Comparison of ENCODE assay signal across 9 cellular contexts in the genomic region with DNA sequence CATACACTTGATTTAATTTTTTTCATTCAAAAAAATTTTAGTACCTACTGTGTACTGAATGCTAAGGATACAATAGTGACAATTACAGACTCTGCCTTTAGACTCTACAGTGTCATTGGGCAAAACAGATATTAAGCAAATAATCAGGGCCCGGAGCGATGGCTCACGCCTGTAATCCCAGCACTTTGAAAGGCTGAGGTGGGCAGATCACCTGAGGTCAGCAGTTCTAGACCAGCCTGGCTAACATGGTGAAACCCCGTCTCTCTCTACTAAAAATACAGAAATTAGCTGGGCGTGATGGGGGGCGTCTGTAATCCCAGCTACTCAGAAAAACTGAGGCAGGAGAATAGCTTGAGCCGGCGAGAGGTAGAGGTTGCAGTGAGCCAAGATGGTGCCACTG. TPM values are rescaled to one million over a fixed set of nuclear protein-coding genes. Genes with fewer than 3 reads are reported as not detected.
DNase-seq lines count a peak whose midpoint lies in the region; ATAC-seq and TF ChIP-seq lines count a peak whose summit lies in the region.
"Had no signal": no experiment of that assay in that cellular context is flagged by ENCODE, and none has a peak within 500 bp of the region (broad histone marks: within the 10 kb centered on the region; RNA-seq: fewer than 3 reads in every experiment).

No MANE protein-coding gene starts in this region.

- H3K4me1 ChIP-seq in RWPE2 (ENCODE audit: insufficient read depth, poor library complexity, severe bottlenecking) (no peaks in the 10 kb centered on the region), rectal smooth muscle tissue (ENCODE audit: control insufficient read depth, insufficient read depth, low read length) (peaks cover 4% of the 10 kb centered on the region)

- H3K36me3 ChIP-seq in RWPE2 (ENCODE audit: low read depth) (no peaks in the 10 kb centered on the region), rectal smooth muscle tissue (ENCODE audit: control insufficient read depth, insufficient read depth, low read length) (no peaks in the 10 kb centered on the region)

- DNase-seq in GM12864 (ENCODE audit: low read depth) (no peak), RWPE2 (ENCODE audit: low spot score) (no peak), epithelial cell of proximal tubule (ENCODE audit: low read depth) (no peak), caudate nucleus (lab: John Stamatoyannopoulos, UW) (no peak), NCI-H2029 (lab: John Stamatoyannopoulos, UW) (no peak)
- DNase-seq: HCEC 1CT had no signal

- H3K9ac ChIP-seq in rectal smooth muscle tissue (ENCODE audit: low read length) = no peak overlapping the region

- H3K27ac ChIP-seq in RWPE2 (ENCODE audit: poor library complexity, severe bottlenecking) = peak overlapping the region; percentile 68
- no peak overlapping the region for H3K27ac ChIP-seq in rectal smooth muscle tissue (ENCODE audit: low read depth, low read length)
- H3K27ac ChIP-seq in caudate nucleus (ENCODE audit: low read depth, low read length) = no peak overlapping the region

- H3K27me3 ChIP-seq in RWPE2 (ENCODE audit: insufficient read depth, poor library complexity, severe bottlenecking) = no peaks in the 10 kb centered on the region
- no peaks in the 10 kb centered on the region for H3K27me3 ChIP-seq in rectal smooth muscle tissue (ENCODE audit: control insufficient read depth, insufficient read depth, low read length)

- TF ChIP-seq CTCF in GM12864 (IDR thresholded peaks at IDR 0.05; ENCODE audit: low read depth, low read length, missing control alignments) (no peak), RWPE2 (IDR thresholded peaks at IDR 0.05; ENCODE audit: poor library complexity, severe bottlenecking) (no peak), epithelial cell of proximal tubule (conservative IDR thresholded peaks at IDR 0.05; ENCODE audit: low read depth, low read length) (no peak)

- H3K4me3 ChIP-seq in GM12864 (ENCODE audit: low read depth, low read length) (peak overlapping the region; percentile 73; the same call in 1 of the 2 replicates), RWPE2 (ENCODE audit: severe bottlenecking) (peak overlapping the region; percentile 94), epithelial cell of proximal tubule (ENCODE audit: low read depth, low read length) (peak overlapping the region; percentile 67), rectal smooth muscle tissue (ENCODE audit: low read length) (peak overlapping the region; percentile 94)

- H3K9me3 ChIP-seq in RWPE2 (ENCODE audit: severe bottlenecking) = no peaks in the 10 kb centered on the region

- no peak for ATAC-seq in RWPE2 (ENCODE audit: low read depth)
- ATAC-seq in GM21737 (IDR thresholded peaks at IDR 0.05; ENCODE audit: unreplicated experiment) = no peak
- ATAC-seq in HG03095 (IDR thresholded peaks at IDR 0.05; ENCODE audit: unreplicated experiment) = no peak

RNA-seq across cellular contexts. Expression of gene UBXN2A, which starts 1.4 kb away (rescaled TPM):
- 12.3 and 13.4 TPM in 2 replicates for total RNA-seq in epithelial cell of proximal tubule

RNA-seq across cellular contexts. Expression of gene ATAD2B, which starts 14.7 kb away (rescaled TPM):
- 4.5 and 5.2 TPM in 2 replicates for total RNA-seq in epithelial cell of proximal tubule
